In the genomic region with DNA sequence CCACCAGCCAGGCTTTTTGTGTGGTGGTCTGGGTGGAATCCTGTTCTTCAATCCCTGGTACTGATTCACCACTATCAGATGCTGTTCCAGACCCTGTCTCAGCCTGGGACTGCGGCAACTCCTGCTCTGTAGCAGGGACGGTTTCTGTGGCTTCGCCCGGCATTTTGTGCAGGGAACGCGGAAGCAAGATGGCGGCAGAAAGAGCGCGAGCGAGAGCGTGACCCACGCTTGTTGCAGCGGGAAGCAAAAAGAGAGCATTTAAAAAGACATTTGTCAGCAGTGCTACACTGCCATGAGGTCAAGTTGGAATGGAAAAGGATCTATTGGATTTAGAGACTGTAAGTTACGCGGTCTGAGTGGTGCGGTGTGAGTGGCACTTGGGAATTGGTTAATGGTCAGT, we compare ENCODE assay signal across 1 cellular context.
TF ChIP-seq lines count a peak whose summit lies in the region.

A gene (minus strand): TSS at position 202 of the 400 bp plus-strand sequence. CDS start 39 bp downstream, at position 163.

TF ChIP-seq in GM23338, 12 proteins besides CTCF, POLR2A, EP300 and RAD21 (continued from another document):
- TF ChIP-seq, protein P1, sequence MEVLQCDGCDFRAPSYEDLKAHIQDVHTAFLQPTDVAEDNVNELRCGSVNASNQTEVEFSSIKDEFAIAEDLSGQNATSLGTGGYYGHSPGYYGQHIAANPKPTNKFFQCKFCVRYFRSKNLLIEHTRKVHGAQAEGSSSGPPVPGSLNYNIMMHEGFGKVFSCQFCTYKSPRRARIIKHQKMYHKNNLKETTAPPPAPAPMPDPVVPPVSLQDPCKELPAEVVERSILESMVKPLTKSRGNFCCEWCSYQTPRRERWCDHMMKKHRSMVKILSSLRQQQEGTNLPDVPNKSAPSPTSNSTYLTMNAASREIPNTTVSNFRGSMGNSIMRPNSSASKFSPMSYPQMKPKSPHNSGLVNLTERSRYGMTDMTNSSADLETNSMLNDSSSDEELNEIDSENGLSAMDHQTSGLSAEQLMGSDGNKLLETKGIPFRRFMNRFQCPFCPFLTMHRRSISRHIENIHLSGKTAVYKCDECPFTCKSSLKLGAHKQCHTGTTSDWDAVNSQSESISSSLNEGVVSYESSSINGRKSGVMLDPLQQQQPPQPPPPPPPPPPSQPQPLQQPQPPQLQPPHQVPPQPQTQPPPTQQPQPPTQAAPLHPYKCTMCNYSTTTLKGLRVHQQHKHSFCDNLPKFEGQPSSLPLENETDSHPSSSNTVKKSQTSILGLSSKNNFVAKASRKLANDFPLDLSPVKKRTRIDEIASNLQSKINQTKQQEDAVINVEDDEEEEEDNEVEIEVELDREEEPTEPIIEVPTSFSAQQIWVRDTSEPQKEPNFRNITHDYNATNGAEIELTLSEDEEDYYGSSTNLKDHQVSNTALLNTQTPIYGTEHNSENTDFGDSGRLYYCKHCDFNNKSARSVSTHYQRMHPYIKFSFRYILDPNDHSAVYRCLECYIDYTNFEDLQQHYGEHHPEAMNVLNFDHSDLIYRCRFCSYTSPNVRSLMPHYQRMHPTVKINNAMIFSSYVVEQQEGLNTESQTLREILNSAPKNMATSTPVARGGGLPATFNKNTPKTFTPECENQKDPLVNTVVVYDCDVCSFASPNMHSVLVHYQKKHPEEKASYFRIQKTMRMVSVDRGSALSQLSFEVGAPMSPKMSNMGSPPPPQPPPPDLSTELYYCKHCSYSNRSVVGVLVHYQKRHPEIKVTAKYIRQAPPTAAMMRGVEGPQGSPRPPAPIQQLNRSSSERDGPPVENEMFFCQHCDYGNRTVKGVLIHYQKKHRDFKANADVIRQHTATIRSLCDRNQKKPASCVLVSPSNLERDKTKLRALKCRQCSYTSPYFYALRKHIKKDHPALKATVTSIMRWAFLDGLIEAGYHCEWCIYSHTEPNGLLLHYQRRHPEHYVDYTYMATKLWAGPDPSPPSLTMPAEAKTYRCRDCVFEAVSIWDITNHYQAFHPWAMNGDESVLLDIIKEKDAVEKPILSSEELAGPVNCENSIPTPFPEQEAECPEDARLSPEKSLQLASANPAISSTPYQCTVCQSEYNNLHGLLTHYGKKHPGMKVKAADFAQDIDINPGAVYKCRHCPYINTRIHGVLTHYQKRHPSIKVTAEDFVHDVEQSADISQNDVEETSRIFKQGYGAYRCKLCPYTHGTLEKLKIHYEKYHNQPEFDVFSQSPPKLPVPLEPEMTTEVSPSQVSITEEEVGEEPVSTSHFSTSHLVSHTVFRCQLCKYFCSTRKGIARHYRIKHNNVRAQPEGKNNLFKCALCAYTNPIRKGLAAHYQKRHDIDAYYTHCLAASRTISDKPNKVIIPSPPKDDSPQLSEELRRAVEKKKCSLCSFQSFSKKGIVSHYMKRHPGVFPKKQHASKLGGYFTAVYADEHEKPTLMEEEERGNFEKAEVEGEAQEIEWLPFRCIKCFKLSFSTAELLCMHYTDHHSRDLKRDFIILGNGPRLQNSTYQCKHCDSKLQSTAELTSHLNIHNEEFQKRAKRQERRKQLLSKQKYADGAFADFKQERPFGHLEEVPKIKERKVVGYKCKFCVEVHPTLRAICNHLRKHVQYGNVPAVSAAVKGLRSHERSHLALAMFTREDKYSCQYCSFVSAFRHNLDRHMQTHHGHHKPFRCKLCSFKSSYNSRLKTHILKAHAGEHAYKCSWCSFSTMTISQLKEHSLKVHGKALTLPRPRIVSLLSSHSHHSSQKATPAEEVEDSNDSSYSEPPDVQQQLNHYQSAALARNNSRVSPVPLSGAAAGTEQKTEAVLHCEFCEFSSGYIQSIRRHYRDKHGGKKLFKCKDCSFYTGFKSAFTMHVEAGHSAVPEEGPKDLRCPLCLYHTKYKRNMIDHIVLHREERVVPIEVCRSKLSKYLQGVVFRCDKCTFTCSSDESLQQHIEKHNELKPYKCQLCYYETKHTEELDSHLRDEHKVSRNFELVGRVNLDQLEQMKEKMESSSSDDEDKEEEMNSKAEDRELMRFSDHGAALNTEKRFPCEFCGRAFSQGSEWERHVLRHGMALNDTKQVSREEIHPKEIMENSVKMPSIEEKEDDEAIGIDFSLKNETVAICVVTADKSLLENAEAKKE (CRISPR knock-in tag; IDR thresholded peaks at IDR 0.05): no peak
- no peak for TF ChIP-seq ZNF114 (CRISPR knock-in tag; IDR thresholded peaks at IDR 0.05)
- no peak for TF ChIP-seq JUNB (IDR thresholded peaks at IDR 0.05; ENCODE audit: unreplicated experiment)
- no peak for TF ChIP-seq NANOG (IDR thresholded peaks at IDR 0.05; ENCODE audit: borderline replicate concordance)
- TF ChIP-seq POLR2AphosphoS5 (IDR thresholded peaks at IDR 0.05; ENCODE audit: low read depth): no peak
- TF ChIP-seq, protein P2, sequence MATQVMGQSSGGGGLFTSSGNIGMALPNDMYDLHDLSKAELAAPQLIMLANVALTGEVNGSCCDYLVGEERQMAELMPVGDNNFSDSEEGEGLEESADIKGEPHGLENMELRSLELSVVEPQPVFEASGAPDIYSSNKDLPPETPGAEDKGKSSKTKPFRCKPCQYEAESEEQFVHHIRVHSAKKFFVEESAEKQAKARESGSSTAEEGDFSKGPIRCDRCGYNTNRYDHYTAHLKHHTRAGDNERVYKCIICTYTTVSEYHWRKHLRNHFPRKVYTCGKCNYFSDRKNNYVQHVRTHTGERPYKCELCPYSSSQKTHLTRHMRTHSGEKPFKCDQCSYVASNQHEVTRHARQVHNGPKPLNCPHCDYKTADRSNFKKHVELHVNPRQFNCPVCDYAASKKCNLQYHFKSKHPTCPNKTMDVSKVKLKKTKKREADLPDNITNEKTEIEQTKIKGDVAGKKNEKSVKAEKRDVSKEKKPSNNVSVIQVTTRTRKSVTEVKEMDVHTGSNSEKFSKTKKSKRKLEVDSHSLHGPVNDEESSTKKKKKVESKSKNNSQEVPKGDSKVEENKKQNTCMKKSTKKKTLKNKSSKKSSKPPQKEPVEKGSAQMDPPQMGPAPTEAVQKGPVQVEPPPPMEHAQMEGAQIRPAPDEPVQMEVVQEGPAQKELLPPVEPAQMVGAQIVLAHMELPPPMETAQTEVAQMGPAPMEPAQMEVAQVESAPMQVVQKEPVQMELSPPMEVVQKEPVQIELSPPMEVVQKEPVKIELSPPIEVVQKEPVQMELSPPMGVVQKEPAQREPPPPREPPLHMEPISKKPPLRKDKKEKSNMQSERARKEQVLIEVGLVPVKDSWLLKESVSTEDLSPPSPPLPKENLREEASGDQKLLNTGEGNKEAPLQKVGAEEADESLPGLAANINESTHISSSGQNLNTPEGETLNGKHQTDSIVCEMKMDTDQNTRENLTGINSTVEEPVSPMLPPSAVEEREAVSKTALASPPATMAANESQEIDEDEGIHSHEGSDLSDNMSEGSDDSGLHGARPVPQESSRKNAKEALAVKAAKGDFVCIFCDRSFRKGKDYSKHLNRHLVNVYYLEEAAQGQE (IDR thresholded peaks at IDR 0.05; ENCODE audit: unreplicated experiment): no peak
- no peak for TF ChIP-seq CREB1 (CRISPR knock-in tag; IDR thresholded peaks at IDR 0.05; ENCODE audit: low read depth)
